ENCODE assay signal across 10 cellular contexts in genomic region chr19:54141356-54141755, GRCh38.
DNase-seq lines count a peak whose midpoint lies in the region; ATAC-seq and TF ChIP-seq lines count a peak whose summit lies in the region.
"Had no signal": no experiment of that assay in that cellular context is flagged by ENCODE, and none has a peak within 500 bp of the region (broad histone marks: within the 10 kb centered on the region; RNA-seq: fewer than 3 reads in every experiment).

No MANE protein-coding gene starts in this region.

- DNase-seq in GM04504 (ENCODE audit: low read depth) (peak; percentile 52), fibroblast of mammary gland (ENCODE audit: low read depth) (peak; percentile 79), HUDEP-2 (lab: John Stamatoyannopoulos, UW; ENCODE audit: unreplicated experiment in 76 of 76) (no peak)
- DNase-seq: activated CD4-positive, alpha-beta T cell treated with anti-CD3 and anti-CD28 coated beads for 1 hour; activated T-cell treated with anti-CD3 and anti-CD28 coated beads for 4 hours; NCI-H2081; NCI-H69; small intestine; T-helper 1 cell had no signal

- ATAC-seq in SK-N-SH treated with all-trans-retinoic acid at 6 μM for 48 hours: no peak

- TF ChIP-seq CTCF in fibroblast of mammary gland (conservative IDR thresholded peaks at IDR 0.05; ENCODE audit: control insufficient read depth, insufficient read depth, low read depth, low read length): no peak

- H3K4me3 ChIP-seq in fibroblast of mammary gland (ENCODE audit: control insufficient read depth, low read depth, low read length): no peak overlapping the region

TF ChIP-seq in SK-N-SH treated with all-trans-retinoic acid at 6 μM for 48 hours, 23 proteins besides CTCF, POLR2A, EP300 and RAD21:
- no peak for TF ChIP-seq CSDC2 (CRISPR knock-in tag; IDR thresholded peaks at IDR 0.05)
- TF ChIP-seq, protein P1, sequence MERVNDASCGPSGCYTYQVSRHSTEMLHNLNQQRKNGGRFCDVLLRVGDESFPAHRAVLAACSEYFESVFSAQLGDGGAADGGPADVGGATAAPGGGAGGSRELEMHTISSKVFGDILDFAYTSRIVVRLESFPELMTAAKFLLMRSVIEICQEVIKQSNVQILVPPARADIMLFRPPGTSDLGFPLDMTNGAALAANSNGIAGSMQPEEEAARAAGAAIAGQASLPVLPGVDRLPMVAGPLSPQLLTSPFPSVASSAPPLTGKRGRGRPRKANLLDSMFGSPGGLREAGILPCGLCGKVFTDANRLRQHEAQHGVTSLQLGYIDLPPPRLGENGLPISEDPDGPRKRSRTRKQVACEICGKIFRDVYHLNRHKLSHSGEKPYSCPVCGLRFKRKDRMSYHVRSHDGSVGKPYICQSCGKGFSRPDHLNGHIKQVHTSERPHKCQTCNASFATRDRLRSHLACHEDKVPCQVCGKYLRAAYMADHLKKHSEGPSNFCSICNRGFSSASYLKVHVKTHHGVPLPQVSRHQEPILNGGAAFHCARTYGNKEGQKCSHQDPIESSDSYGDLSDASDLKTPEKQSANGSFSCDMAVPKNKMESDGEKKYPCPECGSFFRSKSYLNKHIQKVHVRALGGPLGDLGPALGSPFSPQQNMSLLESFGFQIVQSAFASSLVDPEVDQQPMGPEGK (CRISPR knock-in tag; IDR thresholded peaks at IDR 0.05; ENCODE audit: borderline replicate concordance): no peak
- TF ChIP-seq PPARA (CRISPR knock-in tag; IDR thresholded peaks at IDR 0.05; ENCODE audit: borderline replicate concordance): no peak
- no peak for TF ChIP-seq SNAI2 (CRISPR knock-in tag; IDR thresholded peaks at IDR 0.05)
- TF ChIP-seq OSR1 (CRISPR knock-in tag; IDR thresholded peaks at IDR 0.05): no peak
- no peak for TF ChIP-seq TSHZ2 (CRISPR knock-in tag; IDR thresholded peaks at IDR 0.05)
- TF ChIP-seq BACH2 (CRISPR knock-in tag; IDR thresholded peaks at IDR 0.05; ENCODE audit: borderline replicate concordance): no peak
- TF ChIP-seq, protein P2, sequence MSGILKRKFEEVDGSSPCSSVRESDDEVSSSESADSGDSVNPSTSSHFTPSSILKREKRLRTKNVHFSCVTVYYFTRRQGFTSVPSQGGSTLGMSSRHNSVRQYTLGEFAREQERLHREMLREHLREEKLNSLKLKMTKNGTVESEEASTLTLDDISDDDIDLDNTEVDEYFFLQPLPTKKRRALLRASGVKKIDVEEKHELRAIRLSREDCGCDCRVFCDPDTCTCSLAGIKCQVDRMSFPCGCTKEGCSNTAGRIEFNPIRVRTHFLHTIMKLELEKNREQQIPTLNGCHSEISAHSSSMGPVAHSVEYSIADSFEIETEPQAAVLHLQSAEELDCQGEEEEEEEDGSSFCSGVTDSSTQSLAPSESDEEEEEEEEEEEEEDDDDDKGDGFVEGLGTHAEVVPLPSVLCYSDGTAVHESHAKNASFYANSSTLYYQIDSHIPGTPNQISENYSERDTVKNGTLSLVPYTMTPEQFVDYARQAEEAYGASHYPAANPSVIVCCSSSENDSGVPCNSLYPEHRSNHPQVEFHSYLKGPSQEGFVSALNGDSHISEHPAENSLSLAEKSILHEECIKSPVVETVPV (CRISPR knock-in tag; IDR thresholded peaks at IDR 0.05): no peak
- TF ChIP-seq, protein P3, sequence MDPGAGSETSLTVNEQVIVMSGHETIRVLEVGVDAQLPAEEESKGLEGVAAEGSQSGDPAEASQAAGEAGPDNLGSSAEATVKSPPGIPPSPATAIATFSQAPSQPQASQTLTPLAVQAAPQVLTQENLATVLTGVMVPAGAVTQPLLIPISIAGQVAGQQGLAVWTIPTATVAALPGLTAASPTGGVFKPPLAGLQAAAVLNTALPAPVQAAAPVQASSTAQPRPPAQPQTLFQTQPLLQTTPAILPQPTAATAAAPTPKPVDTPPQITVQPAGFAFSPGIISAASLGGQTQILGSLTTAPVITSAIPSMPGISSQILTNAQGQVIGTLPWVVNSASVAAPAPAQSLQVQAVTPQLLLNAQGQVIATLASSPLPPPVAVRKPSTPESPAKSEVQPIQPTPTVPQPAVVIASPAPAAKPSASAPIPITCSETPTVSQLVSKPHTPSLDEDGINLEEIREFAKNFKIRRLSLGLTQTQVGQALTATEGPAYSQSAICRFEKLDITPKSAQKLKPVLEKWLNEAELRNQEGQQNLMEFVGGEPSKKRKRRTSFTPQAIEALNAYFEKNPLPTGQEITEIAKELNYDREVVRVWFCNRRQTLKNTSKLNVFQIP (CRISPR knock-in tag; IDR thresholded peaks at IDR 0.05; ENCODE audit: borderline replicate concordance, low read depth): no peak
- no peak for TF ChIP-seq ISL1 (CRISPR knock-in tag; IDR thresholded peaks at IDR 0.05)
- no peak for TF ChIP-seq ZNF70 (CRISPR knock-in tag; IDR thresholded peaks at IDR 0.05)
- no peak for TF ChIP-seq ZNF8 (CRISPR knock-in tag; IDR thresholded peaks at IDR 0.05)
- no peak for TF ChIP-seq ESRRG (CRISPR knock-in tag; IDR thresholded peaks at IDR 0.05)
- TF ChIP-seq TCF4 (CRISPR knock-in tag; IDR thresholded peaks at IDR 0.05; ENCODE audit: borderline replicate concordance): no peak
- no peak for TF ChIP-seq RARB (CRISPR knock-in tag; IDR thresholded peaks at IDR 0.05)
- TF ChIP-seq ZFP30 (CRISPR knock-in tag; IDR thresholded peaks at IDR 0.05): no peak
- no peak for TF ChIP-seq ZC3H10 (CRISPR knock-in tag; IDR thresholded peaks at IDR 0.05)
- no peak for TF ChIP-seq GLIS3 (CRISPR knock-in tag; IDR thresholded peaks at IDR 0.05)

Comparison
In these comparisons a context has a peak if more than half of its experiments do, and no peak if none do; other contexts are left out.
1. DNase-seq: peak in GM04504 (single experiment) and fibroblast of mammary gland (single experiment); none in HUDEP-2 (0 of 76).